30 cellular contexts compared by ENCODE assay signal in the genomic region with DNA sequence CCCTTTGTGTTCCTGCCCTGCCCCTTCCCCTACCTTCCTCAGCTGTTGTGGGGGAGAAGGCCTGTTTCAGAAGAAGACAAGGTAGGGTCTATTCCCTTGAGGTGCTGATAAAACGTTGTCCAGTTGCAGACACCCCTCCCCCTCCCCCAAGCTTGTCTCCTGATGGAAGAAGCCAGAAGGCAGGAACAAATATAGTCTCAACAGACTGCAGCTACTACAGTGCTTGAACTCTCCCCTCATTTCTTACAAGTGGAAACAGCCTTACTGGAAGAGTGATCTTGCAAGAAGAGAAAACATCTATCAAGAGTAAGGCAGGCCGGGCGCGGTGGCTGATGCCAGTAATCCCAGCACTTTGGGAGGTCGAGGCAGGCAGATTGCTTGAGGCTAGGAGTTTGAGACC. TPM values are rescaled to one million over a fixed set of nuclear protein-coding genes. Genes with fewer than 3 reads are reported as not detected.
A peak's percentile ranks its signal among the peaks of the same experiment; 100 is the strongest.
DNase-seq lines count a peak whose midpoint lies in the region; ATAC-seq and TF ChIP-seq lines count a peak whose summit lies in the region.
"Had no signal": no experiment of that assay in that cellular context is flagged by ENCODE, and none has a peak within 500 bp of the region (broad histone marks: within the 10 kb centered on the region; RNA-seq: fewer than 3 reads in every experiment).

No MANE protein-coding gene starts in this region.

- H3K4me1 ChIP-seq in adipocyte (ENCODE audit: control insufficient read depth, insufficient read depth, low read length), result peaks cover 43% of the 10 kb centered on the region
- peaks cover 8 to 40% (median 26%) of the 10 kb centered on the region in 5 donors for H3K4me1 ChIP-seq in subcutaneous abdominal adipose tissue (ENCODE audit: control insufficient read depth in 5 of 5, insufficient read depth in 5 of 5, low read length in 5 of 5)

- H3K9me3 ChIP-seq in adipocyte (ENCODE audit: control insufficient read depth, low read length) (no peaks in the 10 kb centered on the region), subcutaneous abdominal adipose tissue (ENCODE audit: control insufficient read depth in 5 of 5, low read length in 5 of 5) (no peaks in the 10 kb centered on the region)
- H3K9me3 ChIP-seq: A549; BLaER1 treated with 17β-estradiol and CSF1 and Interleukin-3, amounts not matched to agents 10 nM and 100 nM; SJSA1 had no signal

- intact Hi-C loops in activated CD4-positive, alpha-beta T cell treated with anti-CD3 and anti-CD28 coated beads for 36 hours (cut with DNase I, micrococcal nuclease), result no loop called here

- H3K27ac ChIP-seq in subcutaneous abdominal adipose tissue (ENCODE audit: low read depth, low read length), result peak overlapping the region; percentile 77
- H3K27ac ChIP-seq: A549; BLaER1 treated with 17β-estradiol and CSF1 and Interleukin-3, amounts not matched to agents 10 nM and 100 nM; PC-9 had no signal

- peaks cover 64% of the 10 kb centered on the region for H3K4me1 Mint-ChIP-seq in HFFc6 (ENCODE audit: low read depth)
- peaks cover 20% of the 10 kb centered on the region for H3K4me1 Mint-ChIP-seq in activated CD4-positive, alpha-beta T cell treated with anti-CD3 and anti-CD28 coated beads for 36 hours

- H3K27ac Mint-ChIP-seq in HFFc6, result peak overlapping the region; percentile 40; the same call in 1 of the 2 replicates
- H3K27ac Mint-ChIP-seq in activated CD4-positive, alpha-beta T cell treated with anti-CD3 and anti-CD28 coated beads for 36 hours, result no peak overlapping the region
- H3K27ac Mint-ChIP-seq: CD4-positive, alpha-beta T cell had no signal

- H3K36me3 ChIP-seq in adipocyte (ENCODE audit: control insufficient read depth, insufficient read depth, low read length, severe bottlenecking), result no peaks in the 10 kb centered on the region
- H3K36me3 ChIP-seq in subcutaneous abdominal adipose tissue (ENCODE audit: control insufficient read depth in 5 of 5, insufficient read depth in 5 of 5, low read length in 5 of 5), result no peaks in the 10 kb centered on the region
- H3K36me3 ChIP-seq: BLaER1 treated with 17β-estradiol and CSF1 and Interleukin-3, amounts not matched to agents 10 nM and 100 nM; SJSA1 had no signal

- H3K27me3 Mint-ChIP-seq in HFFc6 (ENCODE audit: insufficient read depth), result no peaks in the 10 kb centered on the region
- no peaks in the 10 kb centered on the region for H3K27me3 Mint-ChIP-seq in activated CD4-positive, alpha-beta T cell treated with anti-CD3 and anti-CD28 coated beads for 36 hours
- H3K27me3 Mint-ChIP-seq: CD4-positive, alpha-beta T cell had no signal

- H3K9me3 Mint-ChIP-seq in HFFc6, result no peaks in the 10 kb centered on the region
- no peaks in the 10 kb centered on the region for H3K9me3 Mint-ChIP-seq in activated CD4-positive, alpha-beta T cell treated with anti-CD3 and anti-CD28 coated beads for 36 hours (ENCODE audit: low read depth)
- H3K9me3 Mint-ChIP-seq: CD4-positive, alpha-beta T cell had no signal

- POLR2A ChIA-PET in activated CD4-positive, alpha-beta T cell treated with anti-CD3 and anti-CD28 coated beads for 36 hours (lab: Charles Lee), result no interaction called here

- no peak for TF ChIP-seq CTCF in HFFc6 (IDR thresholded peaks at IDR 0.05)

- H3K36me3 Mint-ChIP-seq in HFFc6 (ENCODE audit: low read depth), result no peaks in the 10 kb centered on the region
- no peaks in the 10 kb centered on the region for H3K36me3 Mint-ChIP-seq in activated CD4-positive, alpha-beta T cell treated with anti-CD3 and anti-CD28 coated beads for 36 hours (ENCODE audit: low read depth)

- H3K9ac ChIP-seq in adipocyte (ENCODE audit: low read length) (peak overlapping the region; percentile 76), subcutaneous abdominal adipose tissue (ENCODE audit: low read length in 5 of 5) (peak overlapping the region in 1 of 5 donors; percentile 21)
- H3K9ac ChIP-seq: BLaER1 treated with 17β-estradiol and CSF1 and Interleukin-3, amounts not matched to agents 10 nM and 100 nM had no signal

- CTCF ChIA-PET in activated CD4-positive, alpha-beta T cell treated with anti-CD3 and anti-CD28 coated beads for 36 hours (lab: Charles Lee), result no interaction called here

- H3K4me3 ChIP-seq in adipocyte (ENCODE audit: low read length), result no peak overlapping the region
- no peak overlapping the region for H3K4me3 ChIP-seq in subcutaneous abdominal adipose tissue (ENCODE audit: low read depth in 1 of 5, low read length in 5 of 5)
- H3K4me3 ChIP-seq: A549; BLaER1 treated with 17β-estradiol and CSF1 and Interleukin-3, amounts not matched to agents 10 nM and 100 nM; K562; PC-9; SJSA1 had no signal

- DNase-seq in HFFc6 (no peak), adipocyte (ENCODE audit: low read depth) (no peak), fibroblast of gingiva (ENCODE audit: low read depth) (peak; percentile 5), DMS79 (lab: John Stamatoyannopoulos, UW) (no peak), NCI-H1694 treated with DMSO at 0.1 percent for 48 hours (lab: John Stamatoyannopoulos, UW) (no peak)
- DNase-seq in activated CD4-positive, alpha-beta T cell treated with anti-CD3 and anti-CD28 coated beads for 36 hours, result no peak
- DNase-seq: AML-193; CD4-positive, alpha-beta T cell; MV-4-11; NCI-H1105; NCI-H1436 treated with DMSO at 0.1 percent for 48 hours; NCI-H2029; NCI-H446 treated with DMSO at 0.1 percent for 48 hours; NCI-H82; NK-92 treated with Interleukin-12 subunit alpha and Interleukin-12 subunit beta, amount 100 ng/mL, for 24 hours; PC-9 had no signal

- no peak for ATAC-seq in activated CD4-positive, alpha-beta T cell treated with anti-CD3 and anti-CD28 coated beads for 36 hours
- ATAC-seq: A549, HepG2, Right ventricle myocardium inferior had no signal

- H3K27me3 ChIP-seq in adipocyte (replicated peaks; ENCODE audit: control insufficient read depth, insufficient read depth, low read length) (peaks cover 5% of the 10 kb centered on the region), subcutaneous abdominal adipose tissue (ENCODE audit: control insufficient read depth in 5 of 5, insufficient read depth in 4 of 5, low read length in 5 of 5) (peaks cover 0 to 3% (median 0%) of the 10 kb centered on the region in 5 donors)
- H3K27me3 ChIP-seq: SJSA1 had no signal

- H3K4me3 Mint-ChIP-seq in HFFc6, result no peak overlapping the region
- no peak overlapping the region for H3K4me3 Mint-ChIP-seq in activated CD4-positive, alpha-beta T cell treated with anti-CD3 and anti-CD28 coated beads for 36 hours
- H3K4me3 Mint-ChIP-seq: CD4-positive, alpha-beta T cell had no signal

RNA-seq across cellular contexts. Expression of a gene that starts 11.0 kb away (rescaled TPM):
- 10 to 100 TPM; 26.9 to 30.5 (median 28.7) TPM for total RNA-seq in HFFc6 (2021; fragmentation: NEBNext Ultra II Directional; extraction: Animal tissue kit (Norgen Biotek cat#: 25700))
- 10 to 100 TPM; 16.8 to 22.7 TPM for total RNA-seq in activated CD4-positive, alpha-beta T cell treated with anti-CD3 and anti-CD28 coated beads for 36 hours
- total RNA-seq: HepG2 had no signal

RNA-seq across cellular contexts. Expression of a gene that starts 38.5 kb away (rescaled TPM):
- under 1 TPM in 1 of 6 experiments, not detected in 5; 0.05 TPM for total RNA-seq in HFFc6 (2021; fragmentation: NEBNext Ultra II Directional; extraction: Animal tissue kit (Norgen Biotek cat#: 25700))
- total RNA-seq in activated CD4-positive, alpha-beta T cell treated with anti-CD3 and anti-CD28 coated beads for 36 hours, result not detected
- total RNA-seq: CD4-positive, alpha-beta T cell; Daoy; G401; H4; HepG2; HT-29; K562; LHCN-M2; MCF 10A; PC-9; Right ventricle myocardium inferior; RPMI7951; SJSA1 had no signal
